ENCODE assay signal across 16 cellular contexts in the genomic region with DNA sequence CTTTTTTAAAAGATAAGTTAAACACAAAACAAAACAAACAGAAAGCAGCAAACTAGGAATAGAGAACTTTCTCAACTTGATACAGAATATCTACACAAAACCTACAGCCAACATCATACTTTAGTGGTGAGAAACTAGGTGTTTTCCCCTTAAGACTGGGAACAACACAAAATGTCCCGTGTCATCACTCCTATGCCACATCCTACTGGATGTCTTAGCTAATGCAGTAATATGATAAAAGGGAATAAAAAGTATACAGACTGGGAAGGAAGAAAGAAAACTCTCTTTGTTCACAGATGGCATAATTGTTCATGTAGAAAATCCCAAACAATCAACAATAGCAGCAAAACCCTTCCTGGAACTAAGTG. TPM values are rescaled to one million over a fixed set of nuclear protein-coding genes. Genes with fewer than 3 reads are reported as not detected.
"Had no signal": no experiment of that assay in that cellular context is flagged by ENCODE, and none has a peak within 500 bp of the region (broad histone marks: within the 10 kb centered on the region; RNA-seq: fewer than 3 reads in every experiment).

No MANE protein-coding gene starts in this region.

- ATAC-seq: activated CD8-positive, alpha-beta T cell treated with anti-CD3 and anti-CD28 coated beads, Interleukin-2, amount 10 ng/mL, durations not matched to agents 7 days and 5 days; activated naive CD8-positive, alpha-beta T cell treated with anti-CD3 and anti-CD28 coated beads, Interleukin-2, amount 50 U/mL, for 24 hours; left colon; naive thymus-derived CD4-positive, alpha-beta T cell had no signal

- DNase-seq: activated CD4-positive, alpha-beta T cell treated with anti-CD3 and anti-CD28 coated beads for 4 hours; activated CD8-positive, alpha-beta T cell treated with anti-CD3 and anti-CD28 coated beads, Interleukin-2, amount 10 ng/mL, durations not matched to agents 7 days and 5 days; activated naive CD4-positive, alpha-beta T cell treated with Interleukin-2 at 50 U/mL for 16 hours; activated naive CD8-positive, alpha-beta T cell treated with anti-CD3 and anti-CD28 coated beads, Interleukin-2, amount 50 U/mL, for 24 hours; colonic mucosa; left colon; naive thymus-derived CD4-positive, alpha-beta T cell; retina; T-helper 1 cell; transverse colon had no signal

- H3K4me3 Mint-ChIP-seq: activated CD8-positive, alpha-beta T cell treated with anti-CD3 and anti-CD28 coated beads, Interleukin-2, amount 10 ng/mL, durations not matched to agents 7 days and 5 days; activated naive CD8-positive, alpha-beta T cell treated with anti-CD3 and anti-CD28 coated beads, Interleukin-2, amount 50 U/mL, for 24 hours; activated T-helper 1 cell treated with anti-CD3 and anti-CD28 coated beads, Interleukin-12 subunit alpha, Interleukin-12 subunit beta, Interleukin-2, Interleukin-4 antibody, amounts not matched to agents 30 ng/mL and 10 ng/mL and 1 ng/mL, durations not matched to agents 14 hours and 24 hours and 36 hours; naive thymus-derived CD4-positive, alpha-beta T cell had no signal

- H3K4me1 ChIP-seq: ascending aorta, colonic mucosa, parathyroid adenoma, transverse colon had no signal

- H3K9me3 ChIP-seq: ascending aorta, colonic mucosa, transverse colon had no signal

- H3K4me1 Mint-ChIP-seq: activated naive CD8-positive, alpha-beta T cell treated with anti-CD3 and anti-CD28 coated beads, Interleukin-2, amount 50 U/mL, for 24 hours; naive thymus-derived CD4-positive, alpha-beta T cell had no signal

- H3K79me2 ChIP-seq: parathyroid adenoma had no signal

- H2AFZ ChIP-seq: parathyroid adenoma had no signal

- H3K36me3 Mint-ChIP-seq: naive thymus-derived CD4-positive, alpha-beta T cell had no signal

- H3K27ac ChIP-seq: ascending aorta, cardiac muscle cell, colonic mucosa, parathyroid adenoma, transverse colon, VCaP had no signal

- H3K9ac ChIP-seq: parathyroid adenoma had no signal

- H3K4me3 ChIP-seq: ascending aorta, cardiac muscle cell, colonic mucosa, lung, transverse colon had no signal

- H3K36me3 ChIP-seq: ascending aorta, cardiac muscle cell, colonic mucosa, transverse colon had no signal

- H3K27me3 ChIP-seq: ascending aorta, cardiac muscle cell, colonic mucosa, transverse colon had no signal

- H3K27ac Mint-ChIP-seq: activated CD8-positive, alpha-beta T cell treated with anti-CD3 and anti-CD28 coated beads, Interleukin-2, amount 10 ng/mL, durations not matched to agents 7 days and 5 days; activated naive CD8-positive, alpha-beta T cell treated with anti-CD3 and anti-CD28 coated beads, Interleukin-2, amount 50 U/mL, for 24 hours; activated T-helper 1 cell treated with anti-CD3 and anti-CD28 coated beads, Interleukin-12 subunit alpha, Interleukin-12 subunit beta, Interleukin-2, Interleukin-4 antibody, amounts not matched to agents 30 ng/mL and 10 ng/mL and 1 ng/mL, durations not matched to agents 14 hours and 24 hours and 36 hours; naive thymus-derived CD4-positive, alpha-beta T cell had no signal

RNA-seq across cellular contexts. Expression of gene TMEM45A, which starts 45.9 kb away (rescaled TPM):
- polyA plus RNA-seq: naive thymus-derived CD4-positive, alpha-beta T cell had no signal
